ENCODE assay signal across 15 cellular contexts in genomic region chr5:178019379-178020030, GRCh38. TPM values are rescaled to one million over a fixed set of nuclear protein-coding genes. Genes with fewer than 3 reads are reported as not detected.
DNase-seq lines count a peak whose midpoint lies in the region; ATAC-seq and TF ChIP-seq lines count a peak whose summit lies in the region.
"Not testable (repeated sequence)": the region's sequence is repeated elsewhere in the genome, so short reads cannot be mapped to it uniquely, and the experiment has no call there.
"Had no signal": no experiment of that assay in that cellular context is flagged by ENCODE, and none has a peak within 500 bp of the region (broad histone marks: within the 10 kb centered on the region; RNA-seq: fewer than 3 reads in every experiment).

No MANE protein-coding gene starts in this region.

- H3K9me3 ChIP-seq in body of pancreas, mucosa of descending colon: not testable (repeated sequence)

- not testable (repeated sequence) for H3K4me3 ChIP-seq in body of pancreas, mucosa of descending colon

- H3K4me1 Mint-ChIP-seq in osteocyte (ENCODE audit: unreplicated experiment): not testable (repeated sequence)

- DNase-seq in body of pancreas: peak; percentile 27 to 51 (median 32)
- not testable (repeated sequence) for DNase-seq in left colon
- DNase-seq in mucosa of descending colon: peak in 1 of 3 donors; percentile 5
- DNase-seq in osteocyte (ENCODE audit: extremely low spot score, unreplicated experiment): peak; percentile 8

- intact Hi-C loops in body of pancreas (cut with DNase I); left colon (cut with DNase I, micrococcal nuclease); mucosa of descending colon (cut with DNase I, micrococcal nuclease): not testable (repeated sequence)

- 83 to 90% methylated on average over 1 to 2 of the region's 11 CpGs for WGBS in body of pancreas, 2 donors

- not testable (repeated sequence) for H3K4me3 Mint-ChIP-seq in osteocyte (ENCODE audit: unreplicated experiment)

- not testable (repeated sequence) for H3K36me3 Mint-ChIP-seq in osteocyte (ENCODE audit: unreplicated experiment)

- H3K27me3 ChIP-seq in body of pancreas: not testable (repeated sequence)

- TF ChIP-seq POLR2A in body of pancreas (IDR thresholded peaks at IDR 0.05): not testable (repeated sequence)

- not testable (repeated sequence) for H3K36me3 ChIP-seq in body of pancreas (replicated peaks in 1 of 2; ENCODE audit: insufficient read depth in 1 of 2, low read depth in 2 of 2); mucosa of descending colon (ENCODE audit: low read depth)

- ATAC-seq in body of pancreas (peak; percentile 45), left colon (peak; percentile 66), mucosa of descending colon (peak; percentile 34)

- not testable (repeated sequence) for TF ChIP-seq CTCF in body of pancreas (IDR thresholded peaks at IDR 0.05); mucosa of descending colon (IDR thresholded peaks at IDR 0.05); osteocyte (IDR thresholded peaks at IDR 0.05)

- not testable (repeated sequence) for H3K27me3 Mint-ChIP-seq in osteocyte (ENCODE audit: unreplicated experiment)

- not testable (repeated sequence) for H3K9me3 Mint-ChIP-seq in osteocyte (ENCODE audit: unreplicated experiment)

- not testable (repeated sequence) for H3K27ac Mint-ChIP-seq in osteocyte (ENCODE audit: unreplicated experiment)

- not testable (repeated sequence) for H3K27ac ChIP-seq in body of pancreas

- H3K4me1 ChIP-seq in body of pancreas; mucosa of descending colon (ENCODE audit: low read depth): not testable (repeated sequence)

RNA-seq across cellular contexts. Expression of gene PROP1, which starts 23.5 kb away (rescaled TPM):
- total RNA-seq in body of pancreas (not detected), left colon (not detected), mucosa of descending colon (not detected), osteocyte (not detected in 2 replicates)
- total RNA-seq: A172; A673; B cell; Caco-2; Calu3; CD4-positive, alpha-beta memory T cell; CD4-positive, alpha-beta T cell; CD4-positive, CD25-positive, alpha-beta regulatory T cell; CD8-positive, alpha-beta memory T cell; CD8-positive, alpha-beta T cell; Daoy had no signal
